21 cellular contexts compared by ENCODE assay signal in genomic region chr2:196801578-196801977, GRCh38. TPM values are rescaled to one million over a fixed set of nuclear protein-coding genes. Genes with fewer than 3 reads are reported as not detected.
DNase-seq lines count a peak whose midpoint lies in the region; ATAC-seq, FAIRE-seq and TF ChIP-seq lines count a peak whose summit lies in the region.
"Had no signal": no experiment of that assay in that cellular context is flagged by ENCODE, and none has a peak within 500 bp of the region (broad histone marks: within the 10 kb centered on the region; RNA-seq: fewer than 3 reads in every experiment).

No MANE protein-coding gene starts in this region.

- FAIRE-seq in astrocyte (lab: Jason Lieb, UNC): no peak

- H3K9me3 Mint-ChIP-seq in astrocyte (ENCODE audit: unreplicated experiment) (no peaks in the 10 kb centered on the region), nephron (no peaks in the 10 kb centered on the region)

- H3K4me3 ChIP-seq in astrocyte (ENCODE audit: insufficient read depth, low read depth, low read length) (no peak overlapping the region), MG63 (no peak overlapping the region)
- H3K4me3 ChIP-seq: esophagus squamous epithelium, prostate gland, smooth muscle cell had no signal

- no peaks in the 10 kb centered on the region for H3K9me3 ChIP-seq in astrocyte (ENCODE audit: insufficient read depth, low read depth, low read length)
- no peaks in the 10 kb centered on the region for H3K9me3 ChIP-seq in MG63
- H3K9me3 ChIP-seq: esophagus squamous epithelium, prostate gland had no signal

- DNase-seq in Daoy (ENCODE audit: low read depth) (peak; percentile 33), HPDE6-E6E7 (ENCODE audit: extremely low spot score) (peak; percentile 25), astrocyte (ENCODE audit: low read depth) (peak; percentile 46), OCI-M2 (lab: John Stamatoyannopoulos, UW; ENCODE audit: unreplicated experiment) (no peak), MG63 (no peak)
- DNase-seq: activated CD4-positive, alpha-beta memory T cell treated with anti-CD3 and anti-CD28 coated beads, Interleukin-2, amount 10 ng/mL, durations not matched to agents 7 days and 5 days; activated T-cell treated with anti-CD3 and anti-CD28 coated beads, Interleukin-2, amount 50 U/mL, for 24 hours; central memory CD4-positive, alpha-beta T cell; DMS153; esophagus squamous epithelium; head of caudate nucleus; naive thymus-derived CD4-positive, alpha-beta T cell; NCI-H187 treated with DMSO at 0.1 percent for 48 hours; NCI-H446; stimulated activated CD8-positive, alpha-beta memory T cell treated with anti-CD3 and anti-CD28 coated beads, Interleukin-4, amount 100 ng/mL, for 48 hours had no signal

- no peaks in the 10 kb centered on the region for H4K20me1 ChIP-seq in astrocyte (ENCODE audit: insufficient read depth, low read length)

- peak overlapping the region; percentile 32 for H2AFZ ChIP-seq in astrocyte (ENCODE audit: low read depth, low read length)

- H3K9ac ChIP-seq in astrocyte (ENCODE audit: low read length): peak overlapping the region; percentile 62

- ATAC-seq in HG03432 (IDR thresholded peaks at IDR 0.05; ENCODE audit: unreplicated experiment): no peak
- ATAC-seq: naive thymus-derived CD4-positive, alpha-beta T cell had no signal

- peaks cover 8% of the 10 kb centered on the region for H3K4me1 ChIP-seq in astrocyte (ENCODE audit: insufficient read depth, low read length)
- H3K4me1 ChIP-seq: prostate gland had no signal

- no peak for TF ChIP-seq CTCF in astrocyte (IDR thresholded peaks at IDR 0.05; ENCODE audit: insufficient read depth, low read depth, low read length)
- TF ChIP-seq CTCF in nephron (IDR thresholded peaks at IDR 0.05; ENCODE audit: unreplicated experiment in 3 of 3): no peak

- H3K4me3 Mint-ChIP-seq in astrocyte (ENCODE audit: unreplicated experiment): no peak overlapping the region
- H3K4me3 Mint-ChIP-seq in nephron: peak overlapping the region in 1 of 3 experiments; percentile 56
- H3K4me3 Mint-ChIP-seq: activated CD4-positive, alpha-beta memory T cell treated with anti-CD3 and anti-CD28 coated beads, Interleukin-2, amount 10 ng/mL, durations not matched to agents 7 days and 5 days; activated T-cell treated with anti-CD3 and anti-CD28 coated beads, Interleukin-2, amount 50 U/mL, for 24 hours had no signal

- H3K4me1 Mint-ChIP-seq in astrocyte (ENCODE audit: low read depth, unreplicated experiment) (peaks cover 10% of the 10 kb centered on the region), nephron (peaks cover 30% of the 10 kb centered on the region)

- no peak overlapping the region for H3K27ac Mint-ChIP-seq in astrocyte (ENCODE audit: unreplicated experiment)
- H3K27ac Mint-ChIP-seq in nephron: peak overlapping the region in 2 of 3 experiments; percentile 68 to 93
- H3K27ac Mint-ChIP-seq: activated CD4-positive, alpha-beta memory T cell treated with anti-CD3 and anti-CD28 coated beads, Interleukin-2, amount 10 ng/mL, durations not matched to agents 7 days and 5 days; activated T-cell treated with anti-CD3 and anti-CD28 coated beads, Interleukin-2, amount 50 U/mL, for 24 hours had no signal

- H3K4me2 ChIP-seq in astrocyte (ENCODE audit: low read length): peak overlapping the region; percentile 73
- H3K4me2 ChIP-seq: smooth muscle cell had no signal

- H3K36me3 Mint-ChIP-seq in astrocyte (ENCODE audit: low read depth, unreplicated experiment): no peaks in the 10 kb centered on the region
- peaks cover 8% of the 10 kb centered on the region for H3K36me3 Mint-ChIP-seq in nephron (ENCODE audit: low read depth)

- H3K79me2 ChIP-seq in astrocyte (ENCODE audit: insufficient read depth, low read length): peaks cover 21% of the 10 kb centered on the region

- no peaks in the 10 kb centered on the region for H3K27me3 Mint-ChIP-seq in astrocyte (ENCODE audit: low read depth, unreplicated experiment)
- H3K27me3 Mint-ChIP-seq in nephron (ENCODE audit: low read depth): peaks cover 5% of the 10 kb centered on the region

- peaks cover 3% of the 10 kb centered on the region for H3K36me3 ChIP-seq in astrocyte (ENCODE audit: insufficient read depth, low read length)
- peaks cover 14% of the 10 kb centered on the region for H3K36me3 ChIP-seq in MG63
- H3K36me3 ChIP-seq: prostate gland had no signal

- H3K27ac ChIP-seq in astrocyte (ENCODE audit: low read depth, low read length): peak overlapping the region; percentile 73
- H3K27ac ChIP-seq: C4-2B, esophagus squamous epithelium, prostate gland, VCaP had no signal

- H3K27me3 ChIP-seq in astrocyte (ENCODE audit: insufficient read depth, low read length) (no peaks in the 10 kb centered on the region), MG63 (no peaks in the 10 kb centered on the region)

RNA-seq across cellular contexts. Expression of gene GTF3C3, which starts 2.1 kb away (rescaled TPM):
- 30.6 and 30.7 TPM in 2 replicates for total RNA-seq in Daoy (2014; rRNA removed; shearing (Covaris generic))
- 38.1 and 43.2 TPM in 2 replicates for total RNA-seq in astrocyte
- 32.4 and 43.3 TPM in 2 replicates for total RNA-seq in MG63 (2014; rRNA removed; shearing (Covaris generic); ENCODE audit: low replicate concordance)

RNA-seq across cellular contexts. Expression of gene C2orf66, which starts 7.6 kb away (rescaled TPM):
- not detected in 2 replicates for total RNA-seq in Daoy (2014; rRNA removed; shearing (Covaris generic))
- 0.29 and 0.54 TPM in 2 replicates for total RNA-seq in astrocyte
- total RNA-seq in MG63 (2014; rRNA removed; shearing (Covaris generic); ENCODE audit: low replicate concordance): not detected in 2 replicates

Comparison
In these comparisons a context has a peak if more than half of its experiments do, and no peak if none do; other contexts are left out.
1. DNase-seq: peak in Daoy (single experiment), HPDE6-E6E7 (single experiment) and astrocyte (single experiment); none in OCI-M2 (single experiment) and MG63 (single experiment).